In the genomic region with DNA sequence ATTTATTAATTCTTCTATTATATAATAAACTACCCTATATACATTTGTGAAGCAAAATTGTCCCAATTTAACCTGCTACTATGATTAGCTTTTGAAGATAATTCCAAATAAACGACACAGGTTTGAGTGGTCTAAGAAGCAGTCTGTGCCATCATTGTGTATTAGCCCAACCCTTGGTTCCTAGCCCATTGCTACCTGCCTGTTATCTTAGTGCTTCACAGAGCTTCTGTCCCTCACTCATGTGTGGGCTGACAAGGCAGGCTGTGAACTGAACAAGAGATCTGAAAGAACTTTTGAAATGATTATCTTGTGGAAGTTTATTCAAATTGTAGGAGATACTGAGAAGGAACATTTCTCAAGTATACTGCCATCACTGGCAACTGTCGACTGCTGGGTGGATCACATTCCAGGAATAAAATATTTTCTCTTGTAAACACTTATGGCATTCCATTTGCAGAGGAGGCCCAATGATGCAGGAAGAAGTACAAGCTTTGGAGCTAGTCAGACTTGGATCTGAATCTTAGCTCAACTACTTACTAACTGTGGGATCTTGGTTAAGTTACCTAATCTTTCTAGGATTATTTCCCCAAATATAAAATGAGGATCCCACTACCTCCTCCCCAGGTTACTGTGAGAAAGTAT, we compare ENCODE assay signal across 1 cellular context.
TF ChIP-seq lines count a peak whose summit lies in the region.

No MANE protein-coding gene starts in this region.

TF ChIP-seq in IMR-90, 13 proteins besides CTCF, POLR2A, EP300 and RAD21 (continued from another document):
- TF ChIP-seq, protein P1, sequence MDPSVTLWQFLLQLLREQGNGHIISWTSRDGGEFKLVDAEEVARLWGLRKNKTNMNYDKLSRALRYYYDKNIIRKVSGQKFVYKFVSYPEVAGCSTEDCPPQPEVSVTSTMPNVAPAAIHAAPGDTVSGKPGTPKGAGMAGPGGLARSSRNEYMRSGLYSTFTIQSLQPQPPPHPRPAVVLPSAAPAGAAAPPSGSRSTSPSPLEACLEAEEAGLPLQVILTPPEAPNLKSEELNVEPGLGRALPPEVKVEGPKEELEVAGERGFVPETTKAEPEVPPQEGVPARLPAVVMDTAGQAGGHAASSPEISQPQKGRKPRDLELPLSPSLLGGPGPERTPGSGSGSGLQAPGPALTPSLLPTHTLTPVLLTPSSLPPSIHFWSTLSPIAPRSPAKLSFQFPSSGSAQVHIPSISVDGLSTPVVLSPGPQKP (IDR thresholded peaks at IDR 0.05; ENCODE audit: borderline replicate concordance, low read depth, low read length) = no peak
- TF ChIP-seq CEBPB (IDR thresholded peaks at IDR 0.05; ENCODE audit: low read depth, low read length) (no peak), RCOR1 (IDR thresholded peaks at IDR 0.05; ENCODE audit: insufficient replicate concordance, low read length) (no peak), NFE2L2 (IDR thresholded peaks at IDR 0.05; ENCODE audit: low read depth, low read length) (no peak), CHD1 (IDR thresholded peaks at IDR 0.05; ENCODE audit: low read depth, low read length) (no peak)
